1 cellular context compared by ENCODE assay signal in the genomic region with DNA sequence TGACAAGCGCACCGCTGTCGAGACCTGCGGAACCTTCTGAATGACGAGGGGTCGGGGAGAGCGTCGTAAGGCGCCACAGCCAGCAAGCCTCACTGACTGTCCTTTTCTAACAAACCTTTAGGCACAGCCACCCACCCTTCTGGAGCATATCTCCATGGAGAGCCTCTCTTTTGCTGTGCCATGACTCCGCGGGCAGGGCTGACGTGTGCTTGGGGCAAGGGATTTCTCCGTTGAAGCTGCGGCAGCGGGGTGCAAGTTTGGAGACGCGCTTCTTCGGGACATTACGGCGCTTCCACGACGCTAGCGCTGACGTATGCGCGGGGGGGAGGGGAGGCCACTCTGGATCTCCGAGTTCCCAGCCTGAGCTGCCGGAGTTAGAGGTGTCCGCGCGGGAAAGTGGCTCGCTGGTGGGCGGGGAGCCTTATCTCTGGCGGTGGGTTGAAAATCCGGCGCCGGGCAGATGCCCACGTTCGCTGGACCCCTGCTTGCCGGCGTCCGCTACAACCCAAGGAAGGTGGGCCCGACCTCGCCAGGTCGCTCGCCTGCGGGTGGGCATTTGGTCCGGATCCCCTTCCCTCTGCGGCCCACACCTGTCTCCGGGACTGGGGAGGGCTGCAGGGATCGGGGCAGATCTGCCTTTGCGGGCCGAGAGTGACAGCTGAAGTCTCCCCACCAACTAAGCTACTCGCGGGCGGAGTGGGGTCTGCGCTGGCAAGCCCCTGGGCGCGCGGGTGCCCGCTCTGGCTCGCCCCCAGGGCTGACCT.
TF ChIP-seq lines count a peak whose summit lies in the region.

No MANE protein-coding gene starts in this region.

TF ChIP-seq in GM12878, 131 proteins besides CTCF, POLR2A, EP300 and RAD21 (continued from another document):
- TF ChIP-seq, protein P1, sequence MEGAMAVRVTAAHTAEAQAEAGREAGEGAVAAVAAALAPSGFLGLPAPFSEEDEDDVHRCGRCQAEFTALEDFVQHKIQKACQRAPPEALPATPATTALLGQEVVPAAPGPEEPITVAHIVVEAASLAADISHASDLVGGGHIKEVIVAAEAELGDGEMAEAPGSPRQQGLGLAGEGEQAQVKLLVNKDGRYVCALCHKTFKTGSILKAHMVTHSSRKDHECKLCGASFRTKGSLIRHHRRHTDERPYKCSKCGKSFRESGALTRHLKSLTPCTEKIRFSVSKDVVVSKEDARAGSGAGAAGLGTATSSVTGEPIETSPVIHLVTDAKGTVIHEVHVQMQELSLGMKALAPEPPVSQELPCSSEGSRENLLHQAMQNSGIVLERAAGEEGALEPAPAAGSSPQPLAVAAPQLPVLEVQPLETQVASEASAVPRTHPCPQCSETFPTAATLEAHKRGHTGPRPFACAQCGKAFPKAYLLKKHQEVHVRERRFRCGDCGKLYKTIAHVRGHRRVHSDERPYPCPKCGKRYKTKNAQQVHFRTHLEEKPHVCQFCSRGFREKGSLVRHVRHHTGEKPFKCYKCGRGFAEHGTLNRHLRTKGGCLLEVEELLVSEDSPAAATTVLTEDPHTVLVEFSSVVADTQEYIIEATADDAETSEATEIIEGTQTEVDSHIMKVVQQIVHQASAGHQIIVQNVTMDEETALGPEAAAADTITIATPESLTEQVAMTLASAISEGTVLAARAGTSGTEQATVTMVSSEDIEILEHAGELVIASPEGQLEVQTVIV (IDR thresholded peaks at IDR 0.05; ENCODE audit: borderline replicate concordance, partially characterized antibody) = no peak
- TF ChIP-seq BACH1 (IDR thresholded peaks at IDR 0.05; ENCODE audit: borderline replicate concordance) = peak; percentile 84
- TF ChIP-seq MTA2 (IDR thresholded peaks at IDR 0.05; ENCODE audit: low read depth) = 0 out of 2 replicates have a peak, but pooled peaks have one; percentile 19
- no peak for TF ChIP-seq FOS (IDR thresholded peaks at IDR 0.05; ENCODE audit: borderline replicate concordance, extremely low read depth, insufficient read length)
- TF ChIP-seq POLR2AphosphoS5 (IDR thresholded peaks at IDR 0.05; ENCODE audit: low read length) = no peak; the same call in 1 of the 2 replicates
- TF ChIP-seq EED (IDR thresholded peaks at IDR 0.05; ENCODE audit: low read depth) = peak; percentile 56
- no peak for TF ChIP-seq CHD1 (IDR thresholded peaks at IDR 0.05; ENCODE audit: low read depth, low read length)
- TF ChIP-seq SMARCA5 (IDR thresholded peaks at IDR 0.05) = 0 out of 2 replicates have a peak, but pooled peaks have one; percentile 13
- peak; percentile 97 for TF ChIP-seq CREM (IDR thresholded peaks at IDR 0.05; ENCODE audit: low read depth)
- no peak for TF ChIP-seq ESRRA (IDR thresholded peaks at IDR 0.05; ENCODE audit: low read length)
- TF ChIP-seq SMC3 (IDR thresholded peaks at IDR 0.05; ENCODE audit: borderline replicate concordance, low read length) = no peak
- TF ChIP-seq SP1 (IDR thresholded peaks at IDR 0.05; ENCODE audit: low read depth, low read length) = peak; percentile 73
- no peak for TF ChIP-seq MYB (IDR thresholded peaks at IDR 0.05; ENCODE audit: borderline replicate concordance, low read depth, low read length)
- TF ChIP-seq ETV6 (conservative IDR thresholded peaks at IDR 0.05 in 1 of 2, IDR thresholded peaks at IDR 0.05 in 1 of 2; ENCODE audit: borderline replicate concordance in 1 of 2, low read depth in 1 of 2) = peak in 1 of 2 experiments; percentile 17; a peak in 1 of 4 replicates
- TF ChIP-seq IRF4 (IDR thresholded peaks at IDR 0.05; ENCODE audit: low read depth, low read length) = peak; percentile 45
- TF ChIP-seq SIN3A (IDR thresholded peaks at IDR 0.05; ENCODE audit: low read depth, low read length) = peak; percentile 80; the same call in 1 of the 2 replicates
- no peak for TF ChIP-seq BCL11A (IDR thresholded peaks at IDR 0.05; ENCODE audit: low read depth, low read length)
- TF ChIP-seq, protein P2, sequence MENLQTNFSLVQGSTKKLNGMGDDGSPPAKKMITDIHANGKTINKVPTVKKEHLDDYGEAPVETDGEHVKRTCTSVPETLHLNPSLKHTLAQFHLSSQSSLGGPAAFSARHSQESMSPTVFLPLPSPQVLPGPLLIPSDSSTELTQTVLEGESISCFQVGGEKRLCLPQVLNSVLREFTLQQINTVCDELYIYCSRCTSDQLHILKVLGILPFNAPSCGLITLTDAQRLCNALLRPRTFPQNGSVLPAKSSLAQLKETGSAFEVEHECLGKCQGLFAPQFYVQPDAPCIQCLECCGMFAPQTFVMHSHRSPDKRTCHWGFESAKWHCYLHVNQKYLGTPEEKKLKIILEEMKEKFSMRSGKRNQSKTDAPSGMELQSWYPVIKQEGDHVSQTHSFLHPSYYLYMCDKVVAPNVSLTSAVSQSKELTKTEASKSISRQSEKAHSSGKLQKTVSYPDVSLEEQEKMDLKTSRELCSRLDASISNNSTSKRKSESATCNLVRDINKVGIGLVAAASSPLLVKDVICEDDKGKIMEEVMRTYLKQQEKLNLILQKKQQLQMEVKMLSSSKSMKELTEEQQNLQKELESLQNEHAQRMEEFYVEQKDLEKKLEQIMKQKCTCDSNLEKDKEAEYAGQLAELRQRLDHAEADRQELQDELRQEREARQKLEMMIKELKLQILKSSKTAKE (IDR thresholded peaks at IDR 0.05; ENCODE audit: low read depth, poor library complexity, severe bottlenecking) = no peak
- TF ChIP-seq MYC (IDR thresholded peaks at IDR 0.05; ENCODE audit: insufficient read depth, insufficient read length, insufficient replicate concordance, low read length, severe bottlenecking) = peak; percentile 57
- peak; percentile 67; the same call in 1 of the 2 replicates for TF ChIP-seq TAF1 (IDR thresholded peaks at IDR 0.05; ENCODE audit: borderline replicate concordance, low read depth, low read length)
TF ChIP-seq in GM12878: peak in this region for 43.
